8 cellular contexts compared by ENCODE assay signal in genomic region chr19:7679017-7679720, GRCh38. TPM values are rescaled to one million over a fixed set of nuclear protein-coding genes. Genes with fewer than 3 reads are reported as not detected.
A peak's percentile ranks its signal among the peaks of the same experiment; 100 is the strongest.
DNase-seq lines count a peak whose midpoint lies in the region; ATAC-seq and TF ChIP-seq lines count a peak whose summit lies in the region.
"Had no signal": no experiment of that assay in that cellular context is flagged by ENCODE, and none has a peak within 500 bp of the region (broad histone marks: within the 10 kb centered on the region; RNA-seq: fewer than 3 reads in every experiment).

No MANE protein-coding gene starts in this region.

- peak overlapping the region; percentile 100 for H3K4me3 ChIP-seq in lower lobe of right lung
- H3K4me3 ChIP-seq in transverse colon: no peak overlapping the region

- TF ChIP-seq POLR2A in transverse colon (IDR thresholded peaks at IDR 0.05): no peak

- peaks cover 22% of the 10 kb centered on the region for H3K36me3 ChIP-seq in lower lobe of right lung
- no peaks in the 10 kb centered on the region for H3K36me3 ChIP-seq in transverse colon

- no peak for TF ChIP-seq EP300 in transverse colon (IDR thresholded peaks at IDR 0.05; ENCODE audit: low read depth)

- H3K27me3 ChIP-seq in lower lobe of right lung (ENCODE audit: low read depth) (peaks cover 4% of the 10 kb centered on the region), transverse colon (peaks cover 32% of the 10 kb centered on the region)

- TF ChIP-seq CTCF in lower lobe of right lung (IDR thresholded peaks at IDR 0.05) (no peak), transverse colon (IDR thresholded peaks at IDR 0.05) (no peak)

- peaks cover 14% of the 10 kb centered on the region for H3K4me1 ChIP-seq in lower lobe of right lung
- H3K4me1 ChIP-seq in transverse colon: peaks cover 0 to 14% (median 10%) of the 10 kb centered on the region in 4 donors

- WGBS in transverse colon (ENCODE audit: low coverage in 1 of 2), 2 donors: 34% methylated on average over 26 of the region's 26 CpGs; no CpG with 5 or more reads in 1 of the 2 donors

- H3K9me3 ChIP-seq in lower lobe of right lung: no peaks in the 10 kb centered on the region
- H3K9me3 ChIP-seq in transverse colon: no peaks in the 10 kb centered on the region

- in situ Hi-C loops in transverse colon (cut with MboI; ENCODE audit: low pct_ligation_motif_present in 1 of 4, low pct_unique_long_range_greater_than_20kb in 1 of 4, low sequenced_read_pairs in 3 of 4): no loop called here

- DNase-seq in NCI-H82 (lab: John Stamatoyannopoulos, UW) (peak; percentile 87), activated T-cell treated with anti-CD3 and anti-CD28 coated beads for 1 hour (ENCODE audit: low read depth) (peak; percentile 53), lower lobe of right lung (peak; percentile 63), transverse colon (peak; percentile 43)
- DNase-seq in NK-92 treated with Interleukin-12 subunit alpha and Interleukin-12 subunit beta, amount 100 ng/mL, for 24 hours (lab: John Stamatoyannopoulos, UW): no peak

- ATAC-seq in GM18868 (IDR thresholded peaks at IDR 0.05; ENCODE audit: unreplicated experiment) (peak; percentile 38), lower lobe of right lung (no peak), HG03280 (IDR thresholded peaks at IDR 0.05; ENCODE audit: unreplicated experiment) (no peak)

- no peak overlapping the region for H3K27ac ChIP-seq in lower lobe of right lung
- H3K27ac ChIP-seq in transverse colon: no peak overlapping the region

- intact Hi-C loops in lower lobe of right lung (cut with DNase I) (no loop called here), transverse colon (cut with DNase I; ENCODE audit: low total_unique reads) (loop anchor here (1.0 kb wide), 1 partner anchor 28 kb away; no protein-coding TSS in a partner anchor)

RNA-seq across cellular contexts. Expression of gene TRAPPC5, which starts 1.5 kb away (rescaled TPM):
- total RNA-seq in lower lobe of right lung (75.3 TPM), transverse colon (10 to 100 TPM; 15.1 to 63.5 (median 34.4) TPM)

RNA-seq across cellular contexts. Expression of gene MCEMP1, which starts 2.3 kb away (rescaled TPM):
- total RNA-seq in lower lobe of right lung (184 TPM), transverse colon (under 1 TPM in 1 of 4 donors, not detected in 3; 0.41 TPM)
- total RNA-seq: kidney epithelial cell had no signal

RNA-seq across cellular contexts. Expression of gene RETN, which starts 10.3 kb away (rescaled TPM):
- total RNA-seq in lower lobe of right lung: 21.1 TPM
- total RNA-seq in transverse colon: not detected

RNA-seq across cellular contexts. Expression of gene FCER2, which starts 22.8 kb away (rescaled TPM):
- total RNA-seq in lower lobe of right lung (0.50 TPM), transverse colon (10 to 100 TPM in 1 of 4 donors, 1 to 10 TPM in 1, under 1 TPM in 1, not detected in 1; 0.27 to 10.1 (median 4.3) TPM)
- total RNA-seq: kidney epithelial cell had no signal

RNA-seq across cellular contexts. Expression of gene STXBP2, which starts 42.3 kb away (rescaled TPM):
- total RNA-seq in lower lobe of right lung (200 TPM), transverse colon (100 to 1,000 TPM; 132 to 303 (median 205) TPM)

Comparison
In these comparisons a context has a peak if more than half of its experiments do, and no peak if none do; other contexts are left out.
1. RNA of gene MCEMP1, which starts 2.3 kb away (total RNA-seq): 184 TPM in lower lobe of right lung (single experiment); 0.41 TPM in transverse colon; every median in the first group is over 100 times any median in the second.
2. RNA of gene RETN, which starts 10.3 kb away (total RNA-seq): 21.1 TPM in lower lobe of right lung (single experiment); not detected in transverse colon; every median in the first group is over 10 times any median in the second.